ENCODE assay signal across 16 cellular contexts in genomic region chr7:74598558-74598957, GRCh38. TPM values are rescaled to one million over a fixed set of nuclear protein-coding genes. Genes with fewer than 3 reads are reported as not detected.
A peak's percentile ranks its signal among the peaks of the same experiment; 100 is the strongest.
DNase-seq lines count a peak whose midpoint lies in the region; ATAC-seq and TF ChIP-seq lines count a peak whose summit lies in the region.
"Had no signal": no experiment of that assay in that cellular context is flagged by ENCODE, and none has a peak within 500 bp of the region (broad histone marks: within the 10 kb centered on the region; RNA-seq: fewer than 3 reads in every experiment).

No MANE protein-coding gene starts in this region.

- WGBS in adrenal gland, 4 donors = 62 to 69% (median 66%) methylated on average over 1 of the region's 1 CpG

- H3K4me3 ChIP-seq in HFF-Myc (replicated peaks; ENCODE audit: low read depth, low read length) = no peak overlapping the region
- no peak overlapping the region for H3K4me3 ChIP-seq in adrenal gland
- no peak overlapping the region for H3K4me3 ChIP-seq in left lung
- H3K4me3 ChIP-seq: pancreas, skin epidermis, stomach had no signal

- H3K36me3 ChIP-seq in adrenal gland (replicated peaks in 1 of 2) (peaks cover 0 to 20% of the 10 kb centered on the region in 2 donors), left lung (peaks cover 0 to 34% of the 10 kb centered on the region in 2 donors)

- no peaks in the 10 kb centered on the region for H3K9me3 ChIP-seq in adrenal gland (replicated peaks in 1 of 3)
- no peaks in the 10 kb centered on the region for H3K9me3 ChIP-seq in left lung
- H3K9me3 ChIP-seq: pancreas, stomach had no signal

- intact Hi-C loops in adrenal gland (cut with DNase I) = no loop called here
- intact Hi-C loops in left lung (cut with DNase I) = no loop called here

- TF ChIP-seq POLR2A in adrenal gland (IDR thresholded peaks at IDR 0.05) = no peak

- H3K4me1 ChIP-seq in adrenal gland (replicated peaks in 1 of 2) (no peaks in the 10 kb centered on the region), left lung (no peaks in the 10 kb centered on the region)
- H3K4me1 ChIP-seq: pancreas, stomach had no signal

- DNase-seq in Caki2 (ENCODE audit: low read depth) (peak; percentile 46), HFF-Myc (ENCODE audit: extremely low read depth, low read depth) (peak; percentile 30), adrenal gland (peak; percentile 76 to 92 (median 83)), left lung (no peak), occipital lobe (lab: John Stamatoyannopoulos, UW) (no peak)
- DNase-seq: activated naive CD8-positive, alpha-beta T cell treated with anti-CD3 and anti-CD28 coated beads, Interleukin-2, amount 10 ng/mL, durations not matched to agents 7 days and 5 days; activated T-cell treated with anti-CD3 and anti-CD28 coated beads for 4 hours; head of caudate nucleus; NCI-H82; pancreas; RPMI8226; stomach had no signal

- TF ChIP-seq CTCF in HFF-Myc (IDR thresholded peaks at IDR 0.05; ENCODE audit: low read depth, low read length, missing control alignments) = no peak
- TF ChIP-seq CTCF in adrenal gland (IDR thresholded peaks at IDR 0.05) = no peak
- TF ChIP-seq CTCF in left lung (IDR thresholded peaks at IDR 0.05) = no peak

- H3K27me3 ChIP-seq in adrenal gland (no peaks in the 10 kb centered on the region), left lung (no peaks in the 10 kb centered on the region)
- H3K27me3 ChIP-seq: pancreas, stomach had no signal

- no peak overlapping the region for H3K27ac ChIP-seq in adrenal gland
- H3K27ac ChIP-seq in left lung = no peak overlapping the region
- H3K27ac ChIP-seq: pancreas, stomach had no signal

- ATAC-seq in left lung (peak; percentile 31), GM19023 (IDR thresholded peaks at IDR 0.05; ENCODE audit: unreplicated experiment) (no peak), GM21825 (IDR thresholded peaks at IDR 0.05; ENCODE audit: unreplicated experiment) (no peak), HG02678 (IDR thresholded peaks at IDR 0.05; ENCODE audit: unreplicated experiment) (no peak)

- in situ Hi-C loops in Caki2 (cut with HindIII; ENCODE audit: low pct_unique_long_range_greater_than_20kb, low sequenced_read_pairs) = no loop called here

RNA-seq across cellular contexts. Expression of gene GTF2I, which starts 59.0 kb away (rescaled TPM):
- 77.6 and 94.3 TPM in 2 replicates for total RNA-seq in Caki2 (2014; rRNA removed; shearing (Covaris generic); ENCODE audit: low replicate concordance)
- total RNA-seq in adrenal gland = 100 to 1,000 TPM; 167 to 393 (median 267) TPM
- 100 to 1,000 TPM in 1 of 3 donors, 10 to 100 TPM in 2; 19.0 to 145 (median 63.1) TPM for polyA plus RNA-seq in adrenal gland
- 100 to 1,000 TPM; 220 to 244 TPM for total RNA-seq in left lung
- total RNA-seq in occipital lobe = 229 TPM

Comparison
In these comparisons a context has a peak if more than half of its experiments do, and no peak if none do; other contexts are left out.
1. DNase-seq: peak in Caki2 (single experiment), HFF-Myc (single experiment) and adrenal gland (7 of 7); none in left lung (0 of 2) and occipital lobe (single experiment).